In genomic region chr1:240860023-240860422, GRCh38 we compare ENCODE assay signal across 4 cellular contexts.
"Had no signal": no experiment of that assay in that cellular context is flagged by ENCODE, and none has a peak within 500 bp of the region (broad histone marks: within the 10 kb centered on the region; RNA-seq: fewer than 3 reads in every experiment).

No MANE protein-coding gene starts in this region.

- DNase-seq: IMR-90, KBM-7 had no signal

- H3K4me3 ChIP-seq: K562 had no signal

- H3K27ac ChIP-seq: HL-60 had no signal
